Comparison of ENCODE assay signal across 8 cellular contexts in genomic region chr16:28553776-28554633, GRCh38. TPM values are rescaled to one million over a fixed set of nuclear protein-coding genes. Genes with fewer than 3 reads are reported as not detected.
A peak's percentile ranks its signal among the peaks of the same experiment; 100 is the strongest.
DNase-seq lines count a peak whose midpoint lies in the region; ATAC-seq, FAIRE-seq and TF ChIP-seq lines count a peak whose summit lies in the region.

Gene SGF29, plus strand, starts transcription at chr16:28553920. Its CDS starts 27,150 bp downstream, at chr16:28581070.

- peak within 1 kb of the TSS; percentile 88 for H3K27ac Mint-ChIP-seq in T-helper 17 cell

- H3K4me1 Mint-ChIP-seq in T-helper 17 cell: peaks cover 30% of the 10 kb centered on the region

- in situ Hi-C loops in GM13977 (cut with MboI; ENCODE audit: low pct_unique_long_range_greater_than_20kb, low sequenced_read_pairs, unreplicated experiment): no loop called here

- H3K4me3 Mint-ChIP-seq in T-helper 17 cell: peak within 1 kb of the TSS; percentile 92

- peak; percentile 44 for TF ChIP-seq CTCF in GM13977 (IDR thresholded peaks at IDR 0.05; ENCODE audit: extremely low read depth, insufficient read depth, missing control alignments)

- no peaks in the 10 kb centered on the region for H3K36me3 Mint-ChIP-seq in T-helper 17 cell (ENCODE audit: low read depth)

- FAIRE-seq in urothelium cell line (lab: Jason Lieb, UNC): no peak

- peak; percentile 74 for ATAC-seq in HG02884 (IDR thresholded peaks at IDR 0.05; ENCODE audit: unreplicated experiment)
- ATAC-seq in T-helper 17 cell: peak; percentile 87
- ATAC-seq in left ventricle myocardium superior: peak; percentile 97

- no peaks in the 10 kb centered on the region for H3K9me3 ChIP-seq in T-helper 17 cell (ENCODE audit: control insufficient read depth, low read length, poor library complexity, severe bottlenecking)

- DNase-seq in GM13977 (ENCODE audit: low spot score): peak; percentile 96
- DNase-seq in NCI-H1694 (lab: John Stamatoyannopoulos, UW): peak; percentile 79
- peak; percentile 85 to 89 (median 87) for DNase-seq in T-helper 17 cell
- DNase-seq in amygdala (lab: John Stamatoyannopoulos, UW): peak; percentile 58 to 99 (median 89)
- peak; percentile 95 for DNase-seq in left ventricle myocardium superior
- peak; percentile 47 for DNase-seq in pulmonary artery endothelial cell (ENCODE audit: low read depth, low spot score)
- peak; percentile 94 for DNase-seq in urothelium cell line (ENCODE audit: low spot score)

- intact Hi-C loops in left ventricle myocardium superior (cut with micrococcal nuclease): loop anchor here (10.0 kb wide), 1 partner anchor 59 kb away; the partner anchor contains the start of genes APOBR and CLN3

- H3K27me3 Mint-ChIP-seq in T-helper 17 cell: no peaks in the 10 kb centered on the region

RNA-seq across cellular contexts. Expression of gene SGF29, which starts in this region (rescaled TPM):
- total RNA-seq in T-helper 17 cell (10 to 100 TPM; 49.7 to 53.7 TPM), left ventricle myocardium superior (20.4 TPM), pulmonary artery endothelial cell (8.3 and 8.9 TPM in 2 replicates)

Comparison
In these comparisons a context has a peak if more than half of its experiments do, and no peak if none do; other contexts are left out.
1. Peak in every context shown above with its lines: DNase-seq and ATAC-seq.